ENCODE assay signal across 12 cellular contexts in the genomic region with DNA sequence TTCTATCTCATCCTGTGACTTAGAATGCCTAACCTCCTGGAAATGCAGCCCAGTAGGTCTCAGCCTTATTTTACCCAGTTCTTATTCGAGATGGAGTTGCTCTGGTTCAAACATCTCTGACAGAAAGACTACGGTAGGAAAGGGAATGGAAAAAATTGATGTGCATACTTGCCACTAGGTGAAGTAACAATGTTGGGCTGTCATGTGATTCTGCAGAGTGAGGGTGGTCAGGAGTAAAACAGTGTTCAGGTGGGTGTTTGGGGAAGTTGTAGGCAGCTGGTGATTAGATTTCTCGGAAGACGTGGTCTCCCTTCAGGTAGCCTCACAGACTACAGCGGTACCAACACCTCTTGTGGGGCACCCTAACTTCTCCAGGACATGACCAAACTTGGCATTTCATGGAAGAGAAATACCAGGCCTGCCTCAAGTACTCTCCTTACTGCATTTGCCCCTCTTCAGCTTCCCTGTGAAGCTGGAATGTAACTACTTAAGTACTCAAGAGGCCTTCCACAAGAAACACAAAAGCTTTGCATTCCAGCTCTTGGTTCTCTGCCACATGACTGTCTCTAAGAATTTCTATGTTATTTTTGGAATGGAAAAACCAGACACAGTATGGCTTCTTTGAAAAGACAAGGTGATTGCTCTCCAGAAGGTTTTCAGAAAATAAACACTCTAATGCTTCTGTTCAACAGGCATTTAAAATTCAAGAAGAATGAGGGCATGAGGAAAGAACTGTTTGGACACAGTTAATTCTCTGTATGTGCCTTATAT. TPM values are rescaled to one million over a fixed set of nuclear protein-coding genes. Genes with fewer than 3 reads are reported as not detected.
DNase-seq lines count a peak whose midpoint lies in the region; ATAC-seq lines count a peak whose summit lies in the region.
"Had no signal": no experiment of that assay in that cellular context is flagged by ENCODE, and none has a peak within 500 bp of the region (broad histone marks: within the 10 kb centered on the region; RNA-seq: fewer than 3 reads in every experiment).

No MANE protein-coding gene starts in this region.

- ATAC-seq in HG02973 (IDR thresholded peaks at IDR 0.05; ENCODE audit: unreplicated experiment) (no peak), HG03442 (IDR thresholded peaks at IDR 0.05; ENCODE audit: unreplicated experiment) (no peak)

- H3K4me1 ChIP-seq in SJSA1 (replicated peaks) (peaks cover 18% of the 10 kb centered on the region), muscle layer of duodenum (ENCODE audit: control insufficient read depth in 1 of 2, insufficient read depth in 2 of 2, low read length in 2 of 2) (peaks cover 0 to 4% of the 10 kb centered on the region in 2 donors)

- DNase-seq in DMS79 (lab: John Stamatoyannopoulos, UW) (peak; percentile 79), SJSA1 (ENCODE audit: low read depth in 1 of 2, low spot score in 2 of 2) (peak; percentile 50 to 78), foreskin melanocyte (peak; percentile 67), NCI-H1694 (lab: John Stamatoyannopoulos, UW) (no peak)
- no peak for DNase-seq in stimulated activated CD4-positive, alpha-beta T cell treated with anti-CD3 and anti-CD28 coated beads, Interleukin-4, amount 100 ng/mL, for 1 hour
- DNase-seq: activated CD4-positive, alpha-beta T cell treated with anti-CD3 and anti-CD28 coated beads, Interleukin-2, amount 10 ng/mL, durations not matched to agents 7 days and 5 days; activated naive CD8-positive, alpha-beta T cell treated with anti-CD3 and anti-CD28 coated beads for 36 hours; NCI-H1417 treated with DMSO at 0.1 percent for 48 hours; nephron progenitor cell had no signal

- peak overlapping the region; percentile 55; the same call in 1 of the 2 replicates for H3K27ac ChIP-seq in SJSA1
- H3K27ac ChIP-seq in muscle layer of duodenum (ENCODE audit: low read length), result peak overlapping the region; percentile 57

- H3K27me3 ChIP-seq in SJSA1 (replicated peaks) (no peaks in the 10 kb centered on the region; the same call in 1 of the 2 replicates), muscle layer of duodenum (ENCODE audit: low read depth, low read length) (no peaks in the 10 kb centered on the region)

- H3K4me3 ChIP-seq in SJSA1, result no peak overlapping the region
- H3K4me3 ChIP-seq in muscle layer of duodenum (ENCODE audit: low read depth in 1 of 2, low read length in 2 of 2), result no peak overlapping the region

- H3K9me3 ChIP-seq in SJSA1 (replicated peaks) (no peaks in the 10 kb centered on the region; the same call in 1 of the 2 replicates), muscle layer of duodenum (ENCODE audit: control insufficient read depth in 1 of 2, low read length in 2 of 2) (no peaks in the 10 kb centered on the region)

- H3K36me3 ChIP-seq in SJSA1, result no peaks in the 10 kb centered on the region
- H3K36me3 ChIP-seq in muscle layer of duodenum (ENCODE audit: control insufficient read depth in 1 of 2, insufficient read depth in 2 of 2, low read length in 2 of 2), result no peaks in the 10 kb centered on the region

RNA-seq across cellular contexts. Expression of a gene that starts 17.4 kb away (rescaled TPM):
- not detected in 2 replicates for total RNA-seq in SJSA1 (2014; rRNA removed; shearing (Covaris generic))
- total RNA-seq: activated CD4-positive, alpha-beta T cell treated with anti-CD3 and anti-CD28 coated beads, Interleukin-2, amount 10 ng/mL, durations not matched to agents 7 days and 5 days; activated naive CD8-positive, alpha-beta T cell treated with anti-CD3 and anti-CD28 coated beads for 36 hours had no signal

Comparison
In these comparisons a context has a peak if more than half of its experiments do, and no peak if none do; other contexts are left out.
1. DNase-seq: peak in DMS79 (single experiment), SJSA1 (2 of 2) and foreskin melanocyte (single experiment); none in NCI-H1694 (single experiment) and stimulated activated CD4-positive, alpha-beta T cell treated with anti-CD3 and anti-CD28 coated beads, Interleukin-4, amount 100 ng/mL, for 1 hour (single experiment).